Comparison of ENCODE assay signal across 2 cellular contexts in the genomic region with DNA sequence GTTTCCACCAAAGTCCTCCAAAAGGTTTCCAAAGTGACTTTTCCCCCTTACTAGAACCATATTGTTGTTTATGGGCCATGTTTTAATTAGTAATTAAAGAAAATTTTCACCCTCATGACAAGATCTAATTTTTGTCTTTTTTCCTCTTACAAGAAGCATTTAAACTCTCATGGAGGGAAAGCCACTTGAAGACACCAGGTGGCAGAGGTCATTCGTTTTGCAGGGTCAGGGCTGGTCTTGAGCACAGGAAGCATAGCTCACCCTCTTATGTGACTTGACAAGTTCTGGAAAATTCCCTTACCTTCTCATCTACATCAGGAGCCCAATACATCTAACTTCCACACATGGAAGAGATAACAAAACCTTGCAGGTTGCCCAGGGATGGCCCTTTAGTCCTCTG.
TF ChIP-seq lines count a peak whose summit lies in the region.

No MANE protein-coding gene starts in this region.

TF ChIP-seq in GM23338, 12 proteins besides CTCF, POLR2A, EP300 and RAD21 (continues in another document):
- TF ChIP-seq EZH2 (IDR thresholded peaks at IDR 0.05; ENCODE audit: low read depth, unreplicated experiment) = no peak
- TF ChIP-seq ZNF114 (CRISPR knock-in tag; IDR thresholded peaks at IDR 0.05) = no peak
- no peak for TF ChIP-seq POLR2AphosphoS5 (IDR thresholded peaks at IDR 0.05; ENCODE audit: low read depth)
- no peak for TF ChIP-seq EZH2phosphoT487 (IDR thresholded peaks at IDR 0.05; ENCODE audit: unreplicated experiment)
- TF ChIP-seq CREB1 (CRISPR knock-in tag; IDR thresholded peaks at IDR 0.05; ENCODE audit: low read depth) = no peak
- no peak for TF ChIP-seq ZNF331 (CRISPR knock-in tag; IDR thresholded peaks at IDR 0.05; ENCODE audit: low read depth)
- TF ChIP-seq STAT1 (IDR thresholded peaks at IDR 0.05; ENCODE audit: unreplicated experiment) = no peak
- TF ChIP-seq, protein P1, sequence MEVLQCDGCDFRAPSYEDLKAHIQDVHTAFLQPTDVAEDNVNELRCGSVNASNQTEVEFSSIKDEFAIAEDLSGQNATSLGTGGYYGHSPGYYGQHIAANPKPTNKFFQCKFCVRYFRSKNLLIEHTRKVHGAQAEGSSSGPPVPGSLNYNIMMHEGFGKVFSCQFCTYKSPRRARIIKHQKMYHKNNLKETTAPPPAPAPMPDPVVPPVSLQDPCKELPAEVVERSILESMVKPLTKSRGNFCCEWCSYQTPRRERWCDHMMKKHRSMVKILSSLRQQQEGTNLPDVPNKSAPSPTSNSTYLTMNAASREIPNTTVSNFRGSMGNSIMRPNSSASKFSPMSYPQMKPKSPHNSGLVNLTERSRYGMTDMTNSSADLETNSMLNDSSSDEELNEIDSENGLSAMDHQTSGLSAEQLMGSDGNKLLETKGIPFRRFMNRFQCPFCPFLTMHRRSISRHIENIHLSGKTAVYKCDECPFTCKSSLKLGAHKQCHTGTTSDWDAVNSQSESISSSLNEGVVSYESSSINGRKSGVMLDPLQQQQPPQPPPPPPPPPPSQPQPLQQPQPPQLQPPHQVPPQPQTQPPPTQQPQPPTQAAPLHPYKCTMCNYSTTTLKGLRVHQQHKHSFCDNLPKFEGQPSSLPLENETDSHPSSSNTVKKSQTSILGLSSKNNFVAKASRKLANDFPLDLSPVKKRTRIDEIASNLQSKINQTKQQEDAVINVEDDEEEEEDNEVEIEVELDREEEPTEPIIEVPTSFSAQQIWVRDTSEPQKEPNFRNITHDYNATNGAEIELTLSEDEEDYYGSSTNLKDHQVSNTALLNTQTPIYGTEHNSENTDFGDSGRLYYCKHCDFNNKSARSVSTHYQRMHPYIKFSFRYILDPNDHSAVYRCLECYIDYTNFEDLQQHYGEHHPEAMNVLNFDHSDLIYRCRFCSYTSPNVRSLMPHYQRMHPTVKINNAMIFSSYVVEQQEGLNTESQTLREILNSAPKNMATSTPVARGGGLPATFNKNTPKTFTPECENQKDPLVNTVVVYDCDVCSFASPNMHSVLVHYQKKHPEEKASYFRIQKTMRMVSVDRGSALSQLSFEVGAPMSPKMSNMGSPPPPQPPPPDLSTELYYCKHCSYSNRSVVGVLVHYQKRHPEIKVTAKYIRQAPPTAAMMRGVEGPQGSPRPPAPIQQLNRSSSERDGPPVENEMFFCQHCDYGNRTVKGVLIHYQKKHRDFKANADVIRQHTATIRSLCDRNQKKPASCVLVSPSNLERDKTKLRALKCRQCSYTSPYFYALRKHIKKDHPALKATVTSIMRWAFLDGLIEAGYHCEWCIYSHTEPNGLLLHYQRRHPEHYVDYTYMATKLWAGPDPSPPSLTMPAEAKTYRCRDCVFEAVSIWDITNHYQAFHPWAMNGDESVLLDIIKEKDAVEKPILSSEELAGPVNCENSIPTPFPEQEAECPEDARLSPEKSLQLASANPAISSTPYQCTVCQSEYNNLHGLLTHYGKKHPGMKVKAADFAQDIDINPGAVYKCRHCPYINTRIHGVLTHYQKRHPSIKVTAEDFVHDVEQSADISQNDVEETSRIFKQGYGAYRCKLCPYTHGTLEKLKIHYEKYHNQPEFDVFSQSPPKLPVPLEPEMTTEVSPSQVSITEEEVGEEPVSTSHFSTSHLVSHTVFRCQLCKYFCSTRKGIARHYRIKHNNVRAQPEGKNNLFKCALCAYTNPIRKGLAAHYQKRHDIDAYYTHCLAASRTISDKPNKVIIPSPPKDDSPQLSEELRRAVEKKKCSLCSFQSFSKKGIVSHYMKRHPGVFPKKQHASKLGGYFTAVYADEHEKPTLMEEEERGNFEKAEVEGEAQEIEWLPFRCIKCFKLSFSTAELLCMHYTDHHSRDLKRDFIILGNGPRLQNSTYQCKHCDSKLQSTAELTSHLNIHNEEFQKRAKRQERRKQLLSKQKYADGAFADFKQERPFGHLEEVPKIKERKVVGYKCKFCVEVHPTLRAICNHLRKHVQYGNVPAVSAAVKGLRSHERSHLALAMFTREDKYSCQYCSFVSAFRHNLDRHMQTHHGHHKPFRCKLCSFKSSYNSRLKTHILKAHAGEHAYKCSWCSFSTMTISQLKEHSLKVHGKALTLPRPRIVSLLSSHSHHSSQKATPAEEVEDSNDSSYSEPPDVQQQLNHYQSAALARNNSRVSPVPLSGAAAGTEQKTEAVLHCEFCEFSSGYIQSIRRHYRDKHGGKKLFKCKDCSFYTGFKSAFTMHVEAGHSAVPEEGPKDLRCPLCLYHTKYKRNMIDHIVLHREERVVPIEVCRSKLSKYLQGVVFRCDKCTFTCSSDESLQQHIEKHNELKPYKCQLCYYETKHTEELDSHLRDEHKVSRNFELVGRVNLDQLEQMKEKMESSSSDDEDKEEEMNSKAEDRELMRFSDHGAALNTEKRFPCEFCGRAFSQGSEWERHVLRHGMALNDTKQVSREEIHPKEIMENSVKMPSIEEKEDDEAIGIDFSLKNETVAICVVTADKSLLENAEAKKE (CRISPR knock-in tag; IDR thresholded peaks at IDR 0.05) = no peak
- TF ChIP-seq, protein P2, sequence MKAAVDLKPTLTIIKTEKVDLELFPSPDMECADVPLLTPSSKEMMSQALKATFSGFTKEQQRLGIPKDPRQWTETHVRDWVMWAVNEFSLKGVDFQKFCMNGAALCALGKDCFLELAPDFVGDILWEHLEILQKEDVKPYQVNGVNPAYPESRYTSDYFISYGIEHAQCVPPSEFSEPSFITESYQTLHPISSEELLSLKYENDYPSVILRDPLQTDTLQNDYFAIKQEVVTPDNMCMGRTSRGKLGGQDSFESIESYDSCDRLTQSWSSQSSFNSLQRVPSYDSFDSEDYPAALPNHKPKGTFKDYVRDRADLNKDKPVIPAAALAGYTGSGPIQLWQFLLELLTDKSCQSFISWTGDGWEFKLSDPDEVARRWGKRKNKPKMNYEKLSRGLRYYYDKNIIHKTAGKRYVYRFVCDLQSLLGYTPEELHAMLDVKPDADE (IDR thresholded peaks at IDR 0.05) = no peak
- no peak for TF ChIP-seq NANOG (IDR thresholded peaks at IDR 0.05; ENCODE audit: borderline replicate concordance)

TF ChIP-seq in H1, 55 proteins besides CTCF, POLR2A, EP300 and RAD21:
- TF ChIP-seq GTF2F1 (IDR thresholded peaks at IDR 0.05; ENCODE audit: borderline replicate concordance, low read depth, low read length) (no peak), ASH2L (IDR thresholded peaks at IDR 0.05; ENCODE audit: low read length) (no peak), EGR1 (IDR thresholded peaks at IDR 0.05; ENCODE audit: borderline replicate concordance, low read depth, low read length) (no peak), SP1 (IDR thresholded peaks at IDR 0.05; ENCODE audit: low read depth, low read length) (no peak), CTBP2 (IDR thresholded peaks at IDR 0.05; ENCODE audit: borderline replicate concordance, insufficient read depth, insufficient read length, low read length) (no peak), RBBP5 (IDR thresholded peaks at IDR 0.05; ENCODE audit: borderline replicate concordance, low read depth, low read length) (no peak), RNF2 (IDR thresholded peaks at IDR 0.05; ENCODE audit: borderline replicate concordance, low read depth, low read length, missing control alignments, poor library complexity, severe bottlenecking) (no peak), KDM4A (IDR thresholded peaks at IDR 0.05; ENCODE audit: low read depth, low read length, severe bottlenecking) (no peak), CHD1 (IDR thresholded peaks at IDR 0.05; ENCODE audit: low read depth, low read length) (no peak), TAF1 (IDR thresholded peaks at IDR 0.05; ENCODE audit: low read depth, low read length) (no peak), CHD2 (IDR thresholded peaks at IDR 0.05; ENCODE audit: low read length) (no peak), CEBPB (IDR thresholded peaks at IDR 0.05; ENCODE audit: low read depth, low read length) (no peak), HDAC2 (IDR thresholded peaks at IDR 0.05; ENCODE audit: borderline replicate concordance in 1 of 2, low read depth in 2 of 2, low read length in 2 of 2) (no peak), CBX5 (IDR thresholded peaks at IDR 0.05; ENCODE audit: low read depth, low read length) (no peak), SRF (IDR thresholded peaks at IDR 0.05; ENCODE audit: low read depth, low read length) (no peak), HDAC6 (IDR thresholded peaks at IDR 0.05; ENCODE audit: low read depth, low read length) (no peak), KDM1A (IDR thresholded peaks at IDR 0.05; ENCODE audit: borderline replicate concordance, low read length) (no peak), SIN3A (conservative IDR thresholded peaks at IDR 0.05 in 1 of 2, IDR thresholded peaks at IDR 0.05 in 1 of 2; ENCODE audit: low read depth in 1 of 2, low read length in 2 of 2) (no peak), SIRT6 (IDR thresholded peaks at IDR 0.05; ENCODE audit: low read length) (no peak)
- TF ChIP-seq, protein P3, sequence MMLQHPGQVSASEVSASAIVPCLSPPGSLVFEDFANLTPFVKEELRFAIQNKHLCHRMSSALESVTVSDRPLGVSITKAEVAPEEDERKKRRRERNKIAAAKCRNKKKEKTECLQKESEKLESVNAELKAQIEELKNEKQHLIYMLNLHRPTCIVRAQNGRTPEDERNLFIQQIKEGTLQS (IDR thresholded peaks at IDR 0.05; ENCODE audit: insufficient read depth, low read depth, low read length) = no peak
TF ChIP-seq in H1: peak in this region for 0.
